8 cellular contexts compared by ENCODE assay signal in genomic region chr12:49838973-49839633, GRCh38. TPM values are rescaled to one million over a fixed set of nuclear protein-coding genes. Genes with fewer than 3 reads are reported as not detected.
DNase-seq lines count a peak whose midpoint lies in the region; ATAC-seq and TF ChIP-seq lines count a peak whose summit lies in the region.

No MANE protein-coding gene starts in this region.

- H3K27ac ChIP-seq in Peyer's patch (no peak overlapping the region), colonic mucosa (no peak overlapping the region)

- in situ Hi-C loops in HAP-1 (cut with MboI; ENCODE audit: low sequenced_read_pairs) = no loop called here

- ATAC-seq in GM19452 (IDR thresholded peaks at IDR 0.05; ENCODE audit: unreplicated experiment) (no peak), HG02623 (IDR thresholded peaks at IDR 0.05; ENCODE audit: unreplicated experiment) (no peak)

- H3K4me1 ChIP-seq in HAP-1 (peaks cover 4% of the 10 kb centered on the region; the same call in 1 of the 2 replicates), Peyer's patch (peaks cover 0 to 13% (median 0%) of the 10 kb centered on the region in 4 donors), colonic mucosa (peaks cover 5% of the 10 kb centered on the region)

- DNase-seq in NCI-H1105 treated with DMSO at 0.1 percent for 48 hours (lab: John Stamatoyannopoulos, UW) (peak; percentile 24), NCI-H1105 (lab: John Stamatoyannopoulos, UW) (no peak), HAP-1 (ENCODE audit: low spot score in 2 of 2) (peak; percentile 45 to 65), Peyer's patch (no peak), colonic mucosa (no peak)

- no peak overlapping the region for H3K27ac Mint-ChIP-seq in nephron

- peaks cover 23% of the 10 kb centered on the region for H3K4me1 Mint-ChIP-seq in nephron

- H3K36me3 Mint-ChIP-seq in nephron (ENCODE audit: low read depth) = no peaks in the 10 kb centered on the region

- peak overlapping the region; percentile 27 to 76 (median 50) for H3K4me3 Mint-ChIP-seq in nephron

- H3K9ac ChIP-seq in colonic mucosa (ENCODE audit: low read depth in 2 of 2, low read length in 2 of 2) = no peak overlapping the region

- H3K9me3 ChIP-seq in HAP-1 (no peaks in the 10 kb centered on the region), Peyer's patch (no peaks in the 10 kb centered on the region), colonic mucosa (no peaks in the 10 kb centered on the region)

- intact Hi-C loops in colonic mucosa (cut with DNase I) = loop anchor here (2.0 kb wide), 1 partner anchor 62 kb away; no protein-coding TSS in a partner anchor

- H3K9me3 Mint-ChIP-seq in nephron = no peaks in the 10 kb centered on the region

- TF ChIP-seq CTCF in Peyer's patch (IDR thresholded peaks at IDR 0.05) (peak; percentile 31 to 68 (median 60)), colonic mucosa (IDR thresholded peaks at IDR 0.05) (peak; percentile 54), nephron (IDR thresholded peaks at IDR 0.05; ENCODE audit: unreplicated experiment in 3 of 3) (peak; percentile 43 to 72 (median 46))

- no peaks in the 10 kb centered on the region for H3K27me3 Mint-ChIP-seq in nephron (ENCODE audit: low read depth)

- no peak overlapping the region for H3K4me3 ChIP-seq in HAP-1
- no peak overlapping the region for H3K4me3 ChIP-seq in Peyer's patch
- no peak overlapping the region for H3K4me3 ChIP-seq in colonic mucosa

- H3K27me3 ChIP-seq in HAP-1 (ENCODE audit: low read depth) = no peaks in the 10 kb centered on the region
- no peaks in the 10 kb centered on the region for H3K27me3 ChIP-seq in Peyer's patch
- no peaks in the 10 kb centered on the region for H3K27me3 ChIP-seq in colonic mucosa

- H3K36me3 ChIP-seq in HAP-1 (replicated peaks) (no peaks in the 10 kb centered on the region), Peyer's patch (no peaks in the 10 kb centered on the region), colonic mucosa (no peaks in the 10 kb centered on the region)

- TF ChIP-seq POLR2A in Peyer's patch (IDR thresholded peaks at IDR 0.05) = no peak

RNA-seq across cellular contexts. Expression of gene BCDIN3D, which starts 3.8 kb away (rescaled TPM):
- total RNA-seq in Peyer's patch (1 to 10 TPM; 2.3 to 5.2 (median 3.1) TPM), colonic mucosa (1 to 10 TPM; 3.3 to 3.7 TPM)

RNA-seq across cellular contexts. Expression of gene NCKAP5L, which starts 10.9 kb away (rescaled TPM):
- 10 to 100 TPM in 1 of 4 donors, 1 to 10 TPM in 3; 3.3 to 16.5 (median 7.5) TPM for total RNA-seq in Peyer's patch
- 1 to 10 TPM; 2.4 to 4.1 TPM for total RNA-seq in colonic mucosa

Comparison
In these comparisons a context has a peak if more than half of its experiments do, and no peak if none do; other contexts are left out.
1. DNase-seq: peak in NCI-H1105 treated with DMSO at 0.1 percent for 48 hours (single experiment) and HAP-1 (2 of 2); none in NCI-H1105 (single experiment), Peyer's patch (0 of 3) and colonic mucosa (single experiment).
2. Peak in every context shown above with its lines, with median percentiles within 50 percentile points of each other: CTCF ChIP-seq.